Comparison of ENCODE assay signal across 1 cellular context in genomic region chr16:23901178-23902131, GRCh38.
TF ChIP-seq lines count a peak whose summit lies in the region.

No MANE protein-coding gene starts in this region.

TF ChIP-seq in K562, 482 proteins besides CTCF, POLR2A, EP300 and RAD21 (continued from another document and continues in another):
- TF ChIP-seq SMAD1 (IDR thresholded peaks at IDR 0.05; ENCODE audit: low read depth, low read length, partially characterized antibody) (peak; percentile 99), MECOM (CRISPR knock-in tag; IDR thresholded peaks at IDR 0.05) (peak; percentile 58; the same call in 1 of the 2 replicates), PCBP1 (IDR thresholded peaks at IDR 0.05; ENCODE audit: low read depth, low read length, poor library complexity, severe bottlenecking) (no peak), POLR2B (IDR thresholded peaks at IDR 0.05; ENCODE audit: low read depth, partially characterized antibody) (peak; percentile 19), TAF1 (IDR thresholded peaks at IDR 0.05; ENCODE audit: control insufficient read depth, extremely low read depth, insufficient read depth, low read length, severe bottlenecking) (peak; percentile 57), LEF1 (IDR thresholded peaks at IDR 0.05) (peak; percentile 94), MAFK (IDR thresholded peaks at IDR 0.05; ENCODE audit: low read length) (no peak), RHOXF2B (CRISPR knock-in tag; conservative IDR thresholded peaks at IDR 0.05) (no peak), SRSF9 (IDR thresholded peaks at IDR 0.05; ENCODE audit: borderline replicate concordance, low read depth, low read length) (no peak), TAL1 (IDR thresholded peaks at IDR 0.05) (peak; percentile 96), RCOR1 (IDR thresholded peaks at IDR 0.05; ENCODE audit: borderline replicate concordance in 1 of 2, low read depth in 2 of 2, low read length in 2 of 2) (peak; percentile 93 to 95; a peak in 3 of 4 replicates), TCF3 (CRISPR knock-in tag; IDR thresholded peaks at IDR 0.05) (peak; percentile 98), BRF2 (IDR thresholded peaks at IDR 0.05; ENCODE audit: borderline replicate concordance, insufficient read depth, insufficient read length) (no peak), MTA2 (IDR thresholded peaks at IDR 0.05; ENCODE audit: low read depth) (peak; percentile 96), ID3 (CRISPR knock-in tag; IDR thresholded peaks at IDR 0.05) (no peak), ID3 (tag; IDR thresholded peaks at IDR 0.05) (peak; percentile 64), TBP (optimal IDR thresholded peaks at IDR 0.05; ENCODE audit: low read depth, low read length) (peak; percentile 42), EP400 (IDR thresholded peaks at IDR 0.05) (peak; percentile 77), GATAD2A (IDR thresholded peaks at IDR 0.05) (peak; percentile 96; the same call in 1 of the 2 replicates), POLR2H (tag; IDR thresholded peaks at IDR 0.05; ENCODE audit: low read depth) (peak; percentile 67), ZNF766 (CRISPR knock-in tag; conservative IDR thresholded peaks at IDR 0.05) (peak; percentile 74; the same call in 1 of the 2 replicates), ZBTB1 (CRISPR knock-in tag; IDR thresholded peaks at IDR 0.05; ENCODE audit: borderline replicate concordance, low read depth) (no peak), CREB1 (IDR thresholded peaks at IDR 0.05) (peak; percentile 37; the same call in 1 of the 2 replicates), CREB1 (CRISPR knock-in tag; IDR thresholded peaks at IDR 0.05) (no peak; the same call in 1 of the 2 replicates), ZNF740 (CRISPR knock-in tag; IDR thresholded peaks at IDR 0.05) (no peak), ZNF740 (tag; IDR thresholded peaks at IDR 0.05) (no peak), SIN3A (IDR thresholded peaks at IDR 0.05; ENCODE audit: borderline replicate concordance in 2 of 2, control insufficient read depth in 1 of 2, low read depth in 2 of 2, low read length in 2 of 2) (no peak), KLF1 (tag; IDR thresholded peaks at IDR 0.05) (0 out of 2 replicates have a peak, but pooled peaks have one; percentile 38), CC2D1A (IDR thresholded peaks at IDR 0.05) (peak; percentile 95; the same call in 1 of the 2 replicates), JUND (IDR thresholded peaks at IDR 0.05; ENCODE audit: borderline replicate concordance, low read depth, low read length) (peak; percentile 76; the same call in 1 of the 2 replicates), JUND (tag; IDR thresholded peaks at IDR 0.05; ENCODE audit: borderline replicate concordance, low read depth, low read length) (peak; percentile 57; the same call in 1 of the 3 replicates), NFE2 (IDR thresholded peaks at IDR 0.05; ENCODE audit: low read depth) (peak; percentile 56; the same call in 1 of the 2 replicates), TRIM25 (IDR thresholded peaks at IDR 0.05; ENCODE audit: borderline replicate concordance) (no peak; the same call in 1 of the 2 replicates), CBX1 (IDR thresholded peaks at IDR 0.05; ENCODE audit: low read depth) (no peak), CBX2 (IDR thresholded peaks at IDR 0.05; ENCODE audit: insufficient read depth, low read length, poor library complexity, severe bottlenecking) (no peak), HEY1 (CRISPR knock-in tag; IDR thresholded peaks at IDR 0.05; ENCODE audit: borderline replicate concordance) (no peak), SAFB (IDR thresholded peaks at IDR 0.05; ENCODE audit: borderline replicate concordance, low read depth, low read length) (no peak), SREBF1 (IDR thresholded peaks at IDR 0.05; ENCODE audit: borderline replicate concordance, low read depth, low read length) (peak; percentile 61; the same call in 1 of the 2 replicates), MLLT1 (IDR thresholded peaks at IDR 0.05) (peak; percentile 47 to 54; a peak in 2 of 4 replicates), ZNF699 (CRISPR knock-in tag; IDR thresholded peaks at IDR 0.05; ENCODE audit: insufficient replicate concordance) (no peak), CEBPG (CRISPR knock-in tag; IDR thresholded peaks at IDR 0.05) (no peak), CEBPG (tag; conservative IDR thresholded peaks at IDR 0.05 in 1 of 2, IDR thresholded peaks at IDR 0.05 in 1 of 2) (peak in 1 of 2 experiments; percentile 54; a peak in 1 of 4 replicates), PHF8 (IDR thresholded peaks at IDR 0.05; ENCODE audit: borderline replicate concordance, low read length) (peak; percentile 14; the same call in 1 of the 2 replicates), RNF2 (IDR thresholded peaks at IDR 0.05) (peak; percentile 99), SLC30A9 (CRISPR knock-in tag; IDR thresholded peaks at IDR 0.05) (no peak), ZNF57 (CRISPR knock-in tag; IDR thresholded peaks at IDR 0.05) (no peak), TAF7 (tag; IDR thresholded peaks at IDR 0.05) (no peak), NFXL1 (CRISPR knock-in tag; IDR thresholded peaks at IDR 0.05) (no peak), RERE (CRISPR knock-in tag; IDR thresholded peaks at IDR 0.05; ENCODE audit: borderline replicate concordance) (no peak), ZNF133 (CRISPR knock-in tag; IDR thresholded peaks at IDR 0.05) (no peak), ETV6 (IDR thresholded peaks at IDR 0.05; ENCODE audit: borderline replicate concordance in 1 of 2, low read depth in 2 of 2, low read length in 1 of 2) (peak; percentile 98 to 100), ETV6 (CRISPR knock-in tag; IDR thresholded peaks at IDR 0.05; ENCODE audit: borderline replicate concordance) (no peak), MED1 (CRISPR knock-in tag; IDR thresholded peaks at IDR 0.05; ENCODE audit: borderline replicate concordance) (no peak), ZFPM2 (CRISPR knock-in tag; IDR thresholded peaks at IDR 0.05) (no peak), FOXA3 (CRISPR knock-in tag; conservative IDR thresholded peaks at IDR 0.05 in 1 of 2, IDR thresholded peaks at IDR 0.05 in 1 of 2) (no peak), BCLAF1 (IDR thresholded peaks at IDR 0.05; ENCODE audit: borderline replicate concordance in 1 of 2, control insufficient read depth in 1 of 2, low read depth in 2 of 2, low read length in 1 of 2) (no peak), ZFP91 (CRISPR knock-in tag; IDR thresholded peaks at IDR 0.05) (no peak)
